In genomic region chr5:1799602-1800469, GRCh38 we compare ENCODE assay signal across 8 cellular contexts. TPM values are rescaled to one million over a fixed set of nuclear protein-coding genes. Genes with fewer than 3 reads are reported as not detected.
DNase-seq lines count a peak whose midpoint lies in the region; ATAC-seq and TF ChIP-seq lines count a peak whose summit lies in the region.

Gene MRPL36 (minus strand): TSS chr5:1799837. CDS start chr5:1798935, 902 bp downstream.

- in situ Hi-C loops in SK-MEL-5 (cut with HindIII; ENCODE audit: low pct_unique_long_range_greater_than_20kb, low sequenced_read_pairs): no loop called here

- peaks cover 78% of the 10 kb centered on the region for H3K79me2 ChIP-seq in HCT116 (ENCODE audit: insufficient read depth, low read length)

- TF ChIP-seq CTCF in HCT116 (IDR thresholded peaks at IDR 0.05 in 2 of 3, conservative IDR thresholded peaks at IDR 0.05 in 1 of 3; ENCODE audit: borderline replicate concordance in 1 of 3, insufficient read depth in 1 of 3, low read depth in 2 of 3, low read length in 2 of 3) (no peak), NB4 (IDR thresholded peaks at IDR 0.05; ENCODE audit: low read depth, low read length) (no peak), foreskin keratinocyte (conservative IDR thresholded peaks at IDR 0.05) (no peak), neural crest cell (conservative IDR thresholded peaks at IDR 0.05) (no peak), stomach (IDR thresholded peaks at IDR 0.05) (no peak)

- H3K9me3 ChIP-seq in ES-I3 (ENCODE audit: control insufficient read depth, insufficient read depth, low read length) (no peaks in the 10 kb centered on the region), HCT116 (ENCODE audit: control insufficient read depth in 1 of 2, insufficient read depth in 1 of 2, low read depth in 1 of 2, low read length in 2 of 2) (no peaks in the 10 kb centered on the region), stomach (no peaks in the 10 kb centered on the region)

- H3K4me1 Mint-ChIP-seq in neural crest cell: peaks cover 43% of the 10 kb centered on the region

- DNase-seq in HCT116 (ENCODE audit: low read depth, low spot score) (peak; percentile 73), NB4 (ENCODE audit: low read depth) (peak; percentile 96), SK-MEL-5 (ENCODE audit: low read depth, low spot score) (peak; percentile 94), foreskin keratinocyte (peak; percentile 56 to 78), neural crest cell (ENCODE audit: low read depth, low spot score) (peak; percentile 83), stomach (peak; percentile 94)
- DNase-seq in activated naive CD4-positive, alpha-beta T cell (lab: John Stamatoyannopoulos, UW): peak; percentile 80 to 95 (median 87)

- peak within 1 kb of the TSS; percentile 87 for H3K4me2 ChIP-seq in HCT116 (ENCODE audit: low read length)

- POLR2A ChIA-PET in HCT116 (lab: Charles Lee): interaction anchor here (0.7 kb wide), 1 partner anchor 84 kb away, joined by 3 read pairs; no protein-coding TSS in a partner anchor

- no peaks in the 10 kb centered on the region for H3K27me3 Mint-ChIP-seq in neural crest cell (ENCODE audit: low read depth)

- RAD21 ChIA-PET in HCT116 (lab: Charles Lee; ENCODE audit: low non-redundant PET in 1 of 2, low total read pairs in 2 of 2, uncharacterized antibody in 2 of 2, unreplicated experiment in 2 of 2): no interaction called here

- peak within 1 kb of the TSS; percentile 78 to 93 for H3K4me3 ChIP-seq in HCT116 (replicated peaks in 1 of 2; ENCODE audit: low read depth in 1 of 2, low read length in 2 of 2)
- peak within 1 kb of the TSS; percentile 86 for H3K4me3 ChIP-seq in NB4 (ENCODE audit: low read depth, low read length)
- peak within 1 kb of the TSS; percentile 72 to 99 (median 88) for H3K4me3 ChIP-seq in stomach

- peak within 1 kb of the TSS; percentile 100 for H3K4me3 Mint-ChIP-seq in neural crest cell

- CTCF ChIA-PET in HCT116 (lab: Charles Lee): no interaction called here

- 2 to 3% (median 2%) methylated on average over 53 to 68 of the region's 68 CpGs for WGBS in stomach, 5 donors

- no peak for TF ChIP-seq EP300 in stomach (IDR thresholded peaks at IDR 0.05)

- no peaks in the 10 kb centered on the region for H3K27me3 ChIP-seq in HCT116 (ENCODE audit: insufficient read depth, low read length)
- no peaks in the 10 kb centered on the region for H3K27me3 ChIP-seq in foreskin keratinocyte
- H3K27me3 ChIP-seq in stomach: no peaks in the 10 kb centered on the region

- no TSS peak for BruUV-seq in HCT116 (replicated peaks; lab: Mats Ljungman, UMichigan)

- H2AFZ ChIP-seq in HCT116 (ENCODE audit: low read depth, low read length, poor library complexity, severe bottlenecking): no peak within 1 kb of the TSS

- H3K9ac ChIP-seq in ES-I3 (ENCODE audit: low read depth, low read length): peak within 1 kb of the TSS; percentile 84
- peak within 1 kb of the TSS; percentile 87 for H3K9ac ChIP-seq in HCT116 (ENCODE audit: low read length)

- H3K27ac ChIP-seq in HCT116 (ENCODE audit: low read depth, low read length) (peak within 1 kb of the TSS; percentile 96), foreskin keratinocyte (peak within 1 kb of the TSS; percentile 80), stomach (peak within 1 kb of the TSS; percentile 84 to 93 (median 89))

- peaks cover 15% of the 10 kb centered on the region for H3K36me3 Mint-ChIP-seq in neural crest cell (ENCODE audit: low read depth)

- H3K4me1 ChIP-seq in ES-I3 (ENCODE audit: insufficient read depth, low read length) (no peaks in the 10 kb centered on the region), HCT116 (ENCODE audit: control insufficient read depth in 1 of 2, insufficient read depth in 2 of 2, low read length in 2 of 2) (peaks cover 2 to 23% of the 10 kb centered on the region in 2 experiments; a peak in 3 of 4 replicates), foreskin keratinocyte (no peaks in the 10 kb centered on the region), stomach (peaks cover 18 to 69% (median 51%) of the 10 kb centered on the region in 4 donors)

- no peaks in the 10 kb centered on the region for H3K9me2 ChIP-seq in HCT116 (ENCODE audit: insufficient read depth)

- intact Hi-C loops in HCT116 (cut with micrococcal nuclease) (loop anchor here (1.0 to 10.0 kb wide), 2 partner anchors 81 to 135 kb away; no protein-coding TSS in a partner anchor), stomach (cut with DNase I; ENCODE audit: low total_unique reads) (no loop called here)

- H3K9me3 Mint-ChIP-seq in neural crest cell: no peaks in the 10 kb centered on the region

- TF ChIP-seq POLR2A in HCT116 (IDR thresholded peaks at IDR 0.05; ENCODE audit: borderline replicate concordance, extremely low read depth, insufficient read depth, insufficient read length): peak; percentile 79
- peak; percentile 88 for TF ChIP-seq POLR2A in NB4 (IDR thresholded peaks at IDR 0.05; ENCODE audit: extremely low read depth, insufficient read length)
- TF ChIP-seq POLR2A in stomach (IDR thresholded peaks at IDR 0.05): peak in 2 of 4 donors; percentile 35 to 84

- H4K20me1 ChIP-seq in HCT116 (ENCODE audit: insufficient read depth): no peaks in the 10 kb centered on the region

- ATAC-seq in HCT116 (peak; percentile 83), foreskin keratinocyte (peak; percentile 81)

- TF ChIP-seq RAD21 in HCT116 (IDR thresholded peaks at IDR 0.05; ENCODE audit: low read depth): no peak

- H3K36me3 ChIP-seq in ES-I3 (ENCODE audit: insufficient read depth, low read length) (peaks cover 27% of the 10 kb centered on the region), HCT116 (ENCODE audit: control insufficient read depth in 1 of 2, insufficient read depth in 2 of 2, low read length in 2 of 2) (peaks cover 28 to 46% of the 10 kb centered on the region in 2 experiments), stomach (peaks cover 35 to 51% (median 50%) of the 10 kb centered on the region in 4 donors)

- peak within 1 kb of the TSS; percentile 99 for H3K27ac Mint-ChIP-seq in neural crest cell (ENCODE audit: unreplicated experiment)

TF ChIP-seq in HCT116, 20 proteins besides CTCF, POLR2A, EP300 and RAD21:
- TF ChIP-seq ZFX (IDR thresholded peaks at IDR 0.05) (peak; percentile 60), MAX (IDR thresholded peaks at IDR 0.05) (peak; percentile 88), ATF3 (IDR thresholded peaks at IDR 0.05) (no peak), TCF7L2 (IDR thresholded peaks at IDR 0.05; ENCODE audit: borderline replicate concordance, extremely low read depth, insufficient read depth, insufficient read length) (no peak), YY1 (IDR thresholded peaks at IDR 0.05; ENCODE audit: extremely low read depth, insufficient replicate concordance, low read depth, low read length) (peak; percentile 98), SRF (IDR thresholded peaks at IDR 0.05; ENCODE audit: low read depth) (peak; percentile 40; the same call in 1 of the 2 replicates), SIN3A (IDR thresholded peaks at IDR 0.05; ENCODE audit: low read depth) (peak; percentile 85), FOSL1 (IDR thresholded peaks at IDR 0.05; ENCODE audit: low read depth) (no peak; the same call in 1 of the 2 replicates), POLR2AphosphoS5 (IDR thresholded peaks at IDR 0.05; ENCODE audit: low read depth, low read length) (peak; percentile 82), SP1 (IDR thresholded peaks at IDR 0.05; ENCODE audit: low read depth) (peak; percentile 41; the same call in 1 of the 2 replicates), CBX3 (IDR thresholded peaks at IDR 0.05; ENCODE audit: low read depth) (0 out of 2 replicates have a peak, but pooled peaks have one; percentile 38), EGR1 (IDR thresholded peaks at IDR 0.05; ENCODE audit: low read depth) (peak; percentile 58; the same call in 1 of the 2 replicates)
- TF ChIP-seq, protein P1, sequence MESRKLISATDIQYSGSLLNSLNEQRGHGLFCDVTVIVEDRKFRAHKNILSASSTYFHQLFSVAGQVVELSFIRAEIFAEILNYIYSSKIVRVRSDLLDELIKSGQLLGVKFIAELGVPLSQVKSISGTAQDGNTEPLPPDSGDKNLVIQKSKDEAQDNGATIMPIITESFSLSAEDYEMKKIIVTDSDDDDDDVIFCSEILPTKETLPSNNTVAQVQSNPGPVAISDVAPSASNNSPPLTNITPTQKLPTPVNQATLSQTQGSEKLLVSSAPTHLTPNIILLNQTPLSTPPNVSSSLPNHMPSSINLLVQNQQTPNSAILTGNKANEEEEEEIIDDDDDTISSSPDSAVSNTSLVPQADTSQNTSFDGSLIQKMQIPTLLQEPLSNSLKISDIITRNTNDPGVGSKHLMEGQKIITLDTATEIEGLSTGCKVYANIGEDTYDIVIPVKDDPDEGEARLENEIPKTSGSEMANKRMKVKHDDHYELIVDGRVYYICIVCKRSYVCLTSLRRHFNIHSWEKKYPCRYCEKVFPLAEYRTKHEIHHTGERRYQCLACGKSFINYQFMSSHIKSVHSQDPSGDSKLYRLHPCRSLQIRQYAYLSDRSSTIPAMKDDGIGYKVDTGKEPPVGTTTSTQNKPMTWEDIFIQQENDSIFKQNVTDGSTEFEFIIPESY (IDR thresholded peaks at IDR 0.05; ENCODE audit: extremely low read depth, insufficient replicate concordance, low read length): no peak

RNA-seq across cellular contexts. Expression of gene MRPL36, which starts in this region (rescaled TPM):
- 71.9 TPM for total RNA-seq in HCT116 (2021; ENCODE audit: unreplicated experiment)
- polyA plus RNA-seq in HCT116 (2012): 53.4 and 65.0 TPM in 2 replicates
- 82.5 and 83.7 TPM in 2 replicates for total RNA-seq in SK-MEL-5 (2014; rRNA removed; shearing (Covaris generic))
- 52.1 and 95.1 TPM in 2 replicates for polyA plus RNA-seq in SK-MEL-5 (2015; cell fraction: cytosol; rRNA removed)
- 26.9 and 41.9 TPM in 2 replicates for polyA plus RNA-seq in SK-MEL-5 (2015; cell fraction: nucleus; rRNA removed)
- total RNA-seq in foreskin keratinocyte: 65.3 and 73.6 TPM in 2 replicates
- polyA plus RNA-seq in foreskin keratinocyte: 102 and 104 TPM in 2 replicates
- 50.8 and 53.2 TPM in 2 replicates for total RNA-seq in neural crest cell
- 10 to 100 TPM in 4 of 5 donors, 1 to 10 TPM in 1; 4.9 to 96.9 (median 26.7) TPM for total RNA-seq in stomach
- polyA plus RNA-seq in stomach: 100 to 1,000 TPM in 1 of 3 donors, 10 to 100 TPM in 2; 67.4 to 101 (median 90.0) TPM

Comparison
In these comparisons a context has a peak if more than half of its experiments do, and no peak if none do; other contexts are left out.
1. Peak in every context shown above with its lines: DNase-seq, ATAC-seq, H3K4me3 ChIP-seq and H3K27ac ChIP-seq.